Comparison of ENCODE assay signal across 16 cellular contexts in genomic region chr4:122341906-122342305, GRCh38. TPM values are rescaled to one million over a fixed set of nuclear protein-coding genes. Genes with fewer than 3 reads are reported as not detected.
A peak's percentile ranks its signal among the peaks of the same experiment; 100 is the strongest.
DNase-seq lines count a peak whose midpoint lies in the region.
"Had no signal": no experiment of that assay in that cellular context is flagged by ENCODE, and none has a peak within 500 bp of the region (broad histone marks: within the 10 kb centered on the region; RNA-seq: fewer than 3 reads in every experiment).

No MANE protein-coding gene starts in this region.

- no peak overlapping the region for H3K27ac ChIP-seq in CD4-positive, alpha-beta memory T cell (ENCODE audit: low read depth, low read length)
- H3K27ac ChIP-seq: right atrium auricular region, suprapubic skin had no signal

- no peaks in the 10 kb centered on the region for H3K4me1 ChIP-seq in CD4-positive, alpha-beta memory T cell (ENCODE audit: insufficient read depth, low read length)
- H3K4me1 ChIP-seq: right atrium auricular region, suprapubic skin had no signal

- H3K36me3 Mint-ChIP-seq in CD4-positive, alpha-beta memory T cell, result peaks cover 31 to 55% of the 10 kb centered on the region in 2 donors

- no peak overlapping the region for H3K4me3 Mint-ChIP-seq in CD4-positive, alpha-beta memory T cell
- H3K4me3 Mint-ChIP-seq: activated naive CD4-positive, alpha-beta T cell treated with anti-CD3 and anti-CD28 coated beads, Interleukin-2, amount 50 U/mL, for 24 hours; IgD-negative memory B cell; T-helper 1 cell treated with Interleukin-12 subunit alpha and Interleukin-12 subunit beta and Interleukin-4 antibody, amounts not matched to agents 30 μg/mL and 1 μg/mL, for 36 hours had no signal

- DNase-seq in GM04504 (ENCODE audit: low read depth), result peak; percentile 66
- peak; percentile 8 for DNase-seq in OCI-M1 (lab: John Stamatoyannopoulos, UW)
- DNase-seq in fibroblast of gingiva (ENCODE audit: low read depth), result peak; percentile 72
- DNase-seq in renal cortical epithelial cell (ENCODE audit: low read depth), result peak; percentile 98
- DNase-seq in activated CD4-positive, alpha-beta T cell treated with anti-CD3 and anti-CD28 coated beads, Interleukin-2, amount 50 U/mL, for 1 hour, result no peak
- no peak for DNase-seq in CD4-positive, alpha-beta memory T cell
- no peak for DNase-seq in SKM-1 (lab: John Stamatoyannopoulos, UW; ENCODE audit: unreplicated experiment)
- DNase-seq: effector CD4-positive, alpha-beta T cell; mucosa of descending colon; NCI-H2029 treated with DMSO at 0.1 percent for 48 hours; NK-92 treated with Interleukin-12 subunit alpha and Interleukin-12 subunit beta, amount 100 ng/mL, for 24 hours had no signal

- POLR2A ChIA-PET in CD4-positive, alpha-beta memory T cell (lab: Charles Lee; ENCODE audit: partially characterized antibody), result no interaction called here

- intact Hi-C loops in CD4-positive, alpha-beta memory T cell (cut with micrococcal nuclease), result no loop called here

- H3K27me3 ChIP-seq in CD4-positive, alpha-beta memory T cell (ENCODE audit: insufficient read depth, low read length), result no peaks in the 10 kb centered on the region
- H3K27me3 ChIP-seq: right atrium auricular region, suprapubic skin had no signal

- no peaks in the 10 kb centered on the region for H3K9me3 ChIP-seq in CD4-positive, alpha-beta memory T cell (ENCODE audit: control insufficient read depth in 1 of 2, low read length in 2 of 2)
- H3K9me3 ChIP-seq: mucosa of descending colon, right atrium auricular region, suprapubic skin had no signal

- peak overlapping the region in 2 of 7 donors; percentile 64 to 66 for H3K27ac Mint-ChIP-seq in CD4-positive, alpha-beta memory T cell
- H3K27ac Mint-ChIP-seq: activated naive CD4-positive, alpha-beta T cell treated with anti-CD3 and anti-CD28 coated beads, Interleukin-2, amount 50 U/mL, for 24 hours; IgD-negative memory B cell; T-helper 1 cell treated with Interleukin-12 subunit alpha and Interleukin-12 subunit beta and Interleukin-4 antibody, amounts not matched to agents 30 μg/mL and 1 μg/mL, for 36 hours had no signal

- H3K27me3 Mint-ChIP-seq in CD4-positive, alpha-beta memory T cell, result no peaks in the 10 kb centered on the region
- H3K27me3 Mint-ChIP-seq: activated naive CD4-positive, alpha-beta T cell treated with anti-CD3 and anti-CD28 coated beads, Interleukin-2, amount 50 U/mL, for 24 hours; IgD-negative memory B cell had no signal

- CTCF ChIA-PET in CD4-positive, alpha-beta memory T cell (lab: Charles Lee; ENCODE audit: partially characterized antibody), result interaction anchor here (2.4 kb wide), 1 partner anchor 236 kb away, joined by 7 read pairs; no protein-coding TSS in a partner anchor

- H3K4me1 Mint-ChIP-seq in CD4-positive, alpha-beta memory T cell, result no peaks in the 10 kb centered on the region
- H3K4me1 Mint-ChIP-seq: activated naive CD4-positive, alpha-beta T cell treated with anti-CD3 and anti-CD28 coated beads, Interleukin-2, amount 50 U/mL, for 24 hours; IgD-negative memory B cell had no signal

- H3K36me3 ChIP-seq in CD4-positive, alpha-beta memory T cell (ENCODE audit: insufficient read depth, low read length), result peaks cover 10% of the 10 kb centered on the region

- H3K9me3 Mint-ChIP-seq in CD4-positive, alpha-beta memory T cell, result no peaks in the 10 kb centered on the region
- H3K9me3 Mint-ChIP-seq: activated naive CD4-positive, alpha-beta T cell treated with anti-CD3 and anti-CD28 coated beads, Interleukin-2, amount 50 U/mL, for 24 hours; IgD-negative memory B cell; T-helper 1 cell treated with Interleukin-12 subunit alpha and Interleukin-12 subunit beta and Interleukin-4 antibody, amounts not matched to agents 30 μg/mL and 1 μg/mL, for 36 hours had no signal

- H3K4me3 ChIP-seq in CD4-positive, alpha-beta memory T cell (ENCODE audit: low read length in 2 of 2), result no peak overlapping the region
- H3K4me3 ChIP-seq: mucosa of descending colon, right atrium auricular region, suprapubic skin had no signal

RNA-seq across cellular contexts. Expression of gene ADAD1, which starts 36.9 kb away (rescaled TPM):
- total RNA-seq in renal cortical epithelial cell, result not detected in 2 replicates
- total RNA-seq in CD4-positive, alpha-beta memory T cell, result not detected
- polyA plus RNA-seq in CD4-positive, alpha-beta memory T cell, result not detected
- total RNA-seq: mucosa of descending colon, right atrium auricular region, suprapubic skin had no signal
- polyA plus RNA-seq: IgD-negative memory B cell had no signal

Comparison
In these comparisons a context has a peak if more than half of its experiments do, and no peak if none do; other contexts are left out.
1. DNase-seq: peak in GM04504 (single experiment), OCI-M1 (single experiment), fibroblast of gingiva (single experiment) and renal cortical epithelial cell (single experiment); none in activated CD4-positive, alpha-beta T cell treated with anti-CD3 and anti-CD28 coated beads, Interleukin-2, amount 50 U/mL, for 1 hour (single experiment), CD4-positive, alpha-beta memory T cell (0 of 5) and SKM-1 (single experiment).